Comparison of ENCODE assay signal across 1 cellular context in genomic region chr7:72445580-72445979, GRCh38.
TF ChIP-seq lines count a peak whose summit lies in the region.

No MANE protein-coding gene starts in this region.

TF ChIP-seq in GM23338, 12 proteins besides CTCF, POLR2A, EP300 and RAD21 (continued from another document):
- no peak for TF ChIP-seq ZNF462 (CRISPR knock-in tag; IDR thresholded peaks at IDR 0.05)
- no peak for TF ChIP-seq CREB1 (CRISPR knock-in tag; IDR thresholded peaks at IDR 0.05; ENCODE audit: low read depth)
- TF ChIP-seq EZH2phosphoT487 (IDR thresholded peaks at IDR 0.05; ENCODE audit: unreplicated experiment): no peak
- no peak for TF ChIP-seq POLR2AphosphoS5 (IDR thresholded peaks at IDR 0.05; ENCODE audit: low read depth)
- TF ChIP-seq EZH2 (IDR thresholded peaks at IDR 0.05; ENCODE audit: low read depth, unreplicated experiment): no peak
